In the genomic region with DNA sequence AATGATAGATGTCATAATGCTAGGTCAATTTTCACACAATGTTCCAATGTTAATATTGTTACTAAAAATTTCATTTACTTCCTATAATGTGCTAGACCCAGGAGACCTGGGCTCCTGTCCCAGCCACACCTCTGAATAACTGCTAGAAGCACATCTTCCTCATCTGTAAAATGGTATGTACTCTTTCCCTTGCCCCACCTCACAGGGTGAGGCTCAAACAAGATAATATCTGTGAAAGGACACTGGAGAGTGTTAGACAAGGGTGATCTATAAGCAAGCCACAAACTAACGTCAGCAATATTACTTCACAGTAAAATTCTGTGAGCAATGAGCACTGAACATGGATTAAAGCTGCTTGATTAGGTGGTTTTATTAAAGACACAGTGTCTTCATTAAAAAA, we compare ENCODE assay signal across 18 cellular contexts.
"Had no signal": no experiment of that assay in that cellular context is flagged by ENCODE, and none has a peak within 500 bp of the region (broad histone marks: within the 10 kb centered on the region; RNA-seq: fewer than 3 reads in every experiment).

No MANE protein-coding gene starts in this region.

- ATAC-seq: activated CD4-positive, alpha-beta T cell treated with anti-CD3 and anti-CD28 coated beads for 36 hours; gastroesophageal sphincter; naive thymus-derived CD8-positive, alpha-beta T cell had no signal

- H3K36me3 ChIP-seq: prostate gland, thyroid gland had no signal

- H3K27ac ChIP-seq: gastroesophageal sphincter, prostate gland, thyroid gland had no signal

- H3K4me3 ChIP-seq: gastroesophageal sphincter, prostate gland, thyroid gland had no signal

- H3K4me1 ChIP-seq: prostate gland had no signal

- DNase-seq: activated B cell treated with CpG ODN at 0.5 μM for 24 hours; activated CD4-positive, alpha-beta T cell treated with anti-CD3 and anti-CD28 coated beads for 36 hours; activated CD4-positive, alpha-beta T cell treated with anti-CD3 and anti-CD28 coated beads, Interleukin-2, amount 50 U/mL, for 48 hours; activated effector memory CD4-positive, alpha-beta T cell treated with anti-CD3 and anti-CD28 coated beads, Interleukin-2, amount 50 U/mL, for 16 hours; activated naive CD4-positive, alpha-beta T cell treated with anti-CD3 and anti-CD28 coated beads, Interleukin-2, amount 10 ng/mL, durations not matched to agents 7 days and 5 days; dermis blood vessel endothelial cell; effector CD8-positive, alpha-beta T cell; head of caudate nucleus; hypothalamus; mesenchymal stem cell; naive thymus-derived CD8-positive, alpha-beta T cell; stimulated activated CD4-positive, alpha-beta T cell treated with anti-CD3 and anti-CD28 coated beads, Interleukin-4, amount 100 ng/mL, for 24 hours; substantia nigra; T-helper 9 cell; thyroid gland had no signal

- H3K9me3 ChIP-seq: gastroesophageal sphincter, prostate gland, thyroid gland had no signal

- H3K27me3 ChIP-seq: gastroesophageal sphincter, thyroid gland had no signal

- FAIRE-seq: islet of Langerhans had no signal
